In the genomic region with DNA sequence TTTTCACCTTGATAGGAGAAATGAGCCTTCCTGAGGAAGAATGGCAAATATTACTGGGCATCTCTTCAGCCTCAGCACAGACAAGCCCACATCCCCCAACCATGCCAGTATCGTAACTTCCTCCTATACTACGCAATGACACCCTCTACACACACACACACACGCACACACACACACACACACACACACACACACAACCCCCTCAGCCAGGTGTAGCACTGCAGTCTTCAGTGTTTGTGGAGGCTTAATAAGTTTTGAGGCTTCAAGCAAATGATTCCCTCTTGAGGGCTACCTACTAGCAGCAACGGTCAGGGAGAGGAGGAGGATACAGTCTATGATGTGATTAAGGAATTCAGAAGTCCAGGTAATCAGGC, we compare ENCODE assay signal across 8 cellular contexts. TPM values are rescaled to one million over a fixed set of nuclear protein-coding genes. Genes with fewer than 3 reads are reported as not detected.
DNase-seq lines count a peak whose midpoint lies in the region; ATAC-seq and TF ChIP-seq lines count a peak whose summit lies in the region.

No MANE protein-coding gene starts in this region.

- H3K9me3 ChIP-seq in cardiac muscle cell (ENCODE audit: low read depth): no peaks in the 10 kb centered on the region
- H3K9me3 ChIP-seq in mononuclear cell (ENCODE audit: low read depth, low read length): no peaks in the 10 kb centered on the region

- H3K9me3 Mint-ChIP-seq in T-helper 2 cell treated with Interferon-gamma antibody and Interleukin-4, amounts not matched to agents 5 μg/mL and 100 μg/mL, for 36 hours: no peaks in the 10 kb centered on the region
- no peaks in the 10 kb centered on the region for H3K9me3 Mint-ChIP-seq in type B pancreatic cell

- peaks cover 62% of the 10 kb centered on the region for H3K36me3 Mint-ChIP-seq in T-helper 2 cell treated with Interferon-gamma antibody and Interleukin-4, amounts not matched to agents 5 μg/mL and 100 μg/mL, for 36 hours (ENCODE audit: low read depth)
- H3K36me3 Mint-ChIP-seq in type B pancreatic cell: no peaks in the 10 kb centered on the region

- ATAC-seq in left ventricle myocardium superior (no peak), HG03025 (IDR thresholded peaks at IDR 0.05; ENCODE audit: low FRiP score, unreplicated experiment) (no peak), HG03354 (IDR thresholded peaks at IDR 0.05; ENCODE audit: poor library complexity, severe bottlenecking, unreplicated experiment) (no peak)

- TF ChIP-seq CTCF in cardiac muscle cell (IDR thresholded peaks at IDR 0.05; ENCODE audit: low read depth, low read length) (no peak), type B pancreatic cell (conservative IDR thresholded peaks at IDR 0.05) (no peak)

- H3K4me3 Mint-ChIP-seq in T-helper 2 cell treated with Interferon-gamma antibody and Interleukin-4, amounts not matched to agents 5 μg/mL and 100 μg/mL, for 36 hours: peak overlapping the region; percentile 99
- peak overlapping the region; percentile 97 for H3K4me3 Mint-ChIP-seq in type B pancreatic cell

- intact Hi-C loops in left ventricle myocardium superior (cut with micrococcal nuclease): no loop called here

- DNase-seq in cardiac muscle cell (ENCODE audit: low read depth in 1 of 2, low spot score in 1 of 2) (peak in 1 of 2 donors; percentile 44), left ventricle myocardium superior (no peak), cerebellar cortex (ENCODE audit: low spot score) (peak; percentile 36), type B pancreatic cell (ENCODE audit: extremely low spot score, unreplicated experiment) (no peak)
- DNase-seq in T-helper 2 cell treated with Interferon-gamma antibody and Interleukin-4, amounts not matched to agents 5 μg/mL and 100 μg/mL, for 36 hours (ENCODE audit: low spot score): no peak

- no peak overlapping the region for H3K27ac ChIP-seq in cardiac muscle cell

- no peaks in the 10 kb centered on the region for H3K36me3 ChIP-seq in cardiac muscle cell

- H3K4me1 ChIP-seq in cardiac muscle cell (ENCODE audit: low read depth) (peaks cover 5% of the 10 kb centered on the region), mononuclear cell (ENCODE audit: insufficient read depth, low read length) (peaks cover 78% of the 10 kb centered on the region)

- H3K4me1 Mint-ChIP-seq in T-helper 2 cell treated with Interferon-gamma antibody and Interleukin-4, amounts not matched to agents 5 μg/mL and 100 μg/mL, for 36 hours (ENCODE audit: low read depth): peaks cover 53% of the 10 kb centered on the region
- peaks cover 22% of the 10 kb centered on the region for H3K4me1 Mint-ChIP-seq in type B pancreatic cell (ENCODE audit: unreplicated experiment)

- H3K4me3 ChIP-seq in cardiac muscle cell: peak overlapping the region; percentile 64
- H3K4me3 ChIP-seq in mononuclear cell (ENCODE audit: low read length): peak overlapping the region; percentile 81

- H3K27me3 Mint-ChIP-seq in T-helper 2 cell treated with Interferon-gamma antibody and Interleukin-4, amounts not matched to agents 5 μg/mL and 100 μg/mL, for 36 hours (ENCODE audit: low read depth): no peaks in the 10 kb centered on the region
- peaks cover 46% of the 10 kb centered on the region for H3K27me3 Mint-ChIP-seq in type B pancreatic cell

- H3K27me3 ChIP-seq in cardiac muscle cell (peaks cover 27% of the 10 kb centered on the region), mononuclear cell (ENCODE audit: insufficient read depth, low read length) (no peaks in the 10 kb centered on the region)

- peak overlapping the region; percentile 97 for H3K27ac Mint-ChIP-seq in T-helper 2 cell treated with Interferon-gamma antibody and Interleukin-4, amounts not matched to agents 5 μg/mL and 100 μg/mL, for 36 hours
- H3K27ac Mint-ChIP-seq in type B pancreatic cell: peak overlapping the region; percentile 77

RNA-seq across cellular contexts. Expression of a gene that starts 1.6 kb away (rescaled TPM):
- 18.3 and 28.6 TPM in 2 replicates for total RNA-seq in cardiac muscle cell
- polyA plus RNA-seq in cardiac muscle cell: 34.4 and 46.6 TPM in 2 replicates
- total RNA-seq in left ventricle myocardium superior: 6.9 TPM
- 329 TPM for total RNA-seq in mononuclear cell
- 28.6 and 46.6 TPM in 2 replicates for total RNA-seq in type B pancreatic cell (ENCODE audit: low replicate concordance)

RNA-seq across cellular contexts. Expression of a gene that starts 4.8 kb away (rescaled TPM):
- total RNA-seq in cardiac muscle cell (55.3 and 56.3 TPM in 2 replicates), left ventricle myocardium superior (16.2 TPM), mononuclear cell (21.2 TPM), type B pancreatic cell (ENCODE audit: low replicate concordance) (28.0 and 33.7 TPM in 2 replicates)
- polyA plus RNA-seq in cardiac muscle cell: 63.2 and 82.9 TPM in 2 replicates

RNA-seq across cellular contexts. Expression of a gene that starts 33.3 kb away (rescaled TPM):
- total RNA-seq in cardiac muscle cell: 9.0 and 11.3 TPM in 2 replicates
- polyA plus RNA-seq in cardiac muscle cell: 15.5 and 15.7 TPM in 2 replicates
- 0.57 TPM for total RNA-seq in left ventricle myocardium superior
- not detected for total RNA-seq in mononuclear cell
- 1.4 and 136 TPM in 2 replicates for total RNA-seq in type B pancreatic cell (ENCODE audit: low replicate concordance)

RNA-seq across cellular contexts. Expression of a gene that starts 34.1 kb away (rescaled TPM):
- 31.3 and 31.4 TPM in 2 replicates for total RNA-seq in cardiac muscle cell
- polyA plus RNA-seq in cardiac muscle cell: 33.9 and 40.8 TPM in 2 replicates
- 8.4 TPM for total RNA-seq in left ventricle myocardium superior
- total RNA-seq in mononuclear cell: 6.9 TPM
- total RNA-seq in type B pancreatic cell (ENCODE audit: low replicate concordance): 52.8 and 82.8 TPM in 2 replicates

RNA-seq across cellular contexts. Expression of a gene that starts 41.3 kb away (rescaled TPM):
- total RNA-seq in cardiac muscle cell (87.9 and 104 TPM in 2 replicates), left ventricle myocardium superior (128 TPM), mononuclear cell (25.1 TPM), type B pancreatic cell (ENCODE audit: low replicate concordance) (105 and 131 TPM in 2 replicates)
- polyA plus RNA-seq in cardiac muscle cell: 154 and 157 TPM in 2 replicates
